8 cellular contexts compared by ENCODE assay signal in the genomic region with DNA sequence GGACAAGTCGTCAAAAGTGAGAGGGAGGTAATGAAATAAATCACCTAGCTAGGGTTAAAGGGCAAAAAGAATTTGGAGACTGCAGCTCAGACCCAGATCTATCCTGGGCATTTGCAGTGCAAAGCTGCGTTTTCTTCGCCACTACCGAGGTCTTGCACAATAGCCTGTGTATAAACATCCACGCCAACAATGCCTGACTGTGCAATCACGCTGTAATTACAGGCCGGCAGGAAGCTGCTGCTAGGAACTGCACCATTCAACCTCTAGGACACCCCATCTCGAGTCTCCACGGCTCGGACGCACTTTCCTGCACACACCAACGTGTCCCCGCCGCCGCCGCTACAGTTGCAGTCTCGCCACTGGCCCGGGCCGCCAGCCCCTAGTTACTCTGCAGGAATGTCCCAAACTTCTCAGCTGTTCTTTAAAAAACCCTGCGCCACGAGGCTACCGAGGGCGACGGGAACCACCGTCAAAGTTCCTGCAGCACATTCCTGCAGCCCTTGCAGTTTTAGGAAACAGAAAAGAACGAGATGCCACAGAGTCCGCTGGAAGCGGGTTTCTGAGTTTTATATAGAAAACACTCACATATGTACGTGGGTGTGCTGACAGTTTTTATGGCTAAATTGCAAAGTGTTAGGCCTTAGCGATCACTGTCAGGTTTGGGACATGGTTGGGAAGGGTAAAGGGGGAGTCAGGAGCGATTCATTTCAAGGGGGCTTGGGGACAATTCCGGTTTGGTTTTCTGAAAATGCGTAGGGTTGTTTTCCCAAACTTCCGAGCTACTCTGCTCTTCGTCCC.
DNase-seq lines count a peak whose midpoint lies in the region; ATAC-seq and TF ChIP-seq lines count a peak whose summit lies in the region.

No MANE protein-coding gene starts in this region.

- H4K91ac ChIP-seq in neuronal stem cell (ENCODE audit: low read depth, low read length, poor library complexity) = no peak overlapping the region

- peak overlapping the region; percentile 17 for H2BK15ac ChIP-seq in neuronal stem cell (ENCODE audit: low read length)

- H3K18ac ChIP-seq in neuronal stem cell (ENCODE audit: low read length) = peak overlapping the region; percentile 53

- peak overlapping the region; percentile 92 for H2AFZ ChIP-seq in neuronal stem cell (ENCODE audit: low read length)

- H3K9me3 Mint-ChIP-seq in activated naive CD4-positive, alpha-beta T cell treated with anti-CD3 and anti-CD28 coated beads for 36 hours = no peaks in the 10 kb centered on the region

- H3K14ac ChIP-seq in neuronal stem cell (ENCODE audit: low read length) = no peak overlapping the region

- intact Hi-C loops in activated naive CD4-positive, alpha-beta T cell treated with anti-CD3 and anti-CD28 coated beads for 36 hours (cut with micrococcal nuclease) = loop anchor here (1.0 to 5.0 kb wide), 7 partner anchors 15 to 728 kb away; a partner anchor contains a TSS

- no peak overlapping the region for H2BK12ac ChIP-seq in neuronal stem cell (ENCODE audit: low read length)

- peak overlapping the region; percentile 3 for H3K23ac ChIP-seq in neuronal stem cell (ENCODE audit: low read depth, low read length, poor library complexity)

- TF ChIP-seq EP300 in gastroesophageal sphincter (IDR thresholded peaks at IDR 0.05) (no peak), upper lobe of left lung (IDR thresholded peaks at IDR 0.05) (peak in 3 of 4 donors; percentile 30 to 81 (median 71))

- H3K27me3 ChIP-seq in RWPE2 (ENCODE audit: insufficient read depth, poor library complexity, severe bottlenecking) (no peaks in the 10 kb centered on the region), gastroesophageal sphincter (no peaks in the 10 kb centered on the region), neuronal stem cell (ENCODE audit: control insufficient read depth in 3 of 3, insufficient read depth in 3 of 3, low read depth in 1 of 3, low read length in 3 of 3) (peaks cover 0 to 25% (median 0%) of the 10 kb centered on the region in 3 experiments), upper lobe of left lung (no peaks in the 10 kb centered on the region)

- no peaks in the 10 kb centered on the region for H3K9me3 ChIP-seq in RWPE2 (ENCODE audit: severe bottlenecking)
- no peaks in the 10 kb centered on the region for H3K9me3 ChIP-seq in gastroesophageal sphincter
- no peaks in the 10 kb centered on the region for H3K9me3 ChIP-seq in neuronal stem cell (replicated peaks in 1 of 2; ENCODE audit: control insufficient read depth in 2 of 2, insufficient read depth in 1 of 2, low read depth in 1 of 2, low read length in 2 of 2)
- no peaks in the 10 kb centered on the region for H3K9me3 ChIP-seq in upper lobe of left lung

- no peak overlapping the region for H2BK5ac ChIP-seq in neuronal stem cell (ENCODE audit: low read length)

- H3K4ac ChIP-seq in neuronal stem cell (ENCODE audit: low read length) = no peak overlapping the region

- H3K36me3 ChIP-seq in RWPE2 (ENCODE audit: low read depth) = peaks cover 3% of the 10 kb centered on the region; the same call in 1 of the 2 replicates
- no peaks in the 10 kb centered on the region for H3K36me3 ChIP-seq in gastroesophageal sphincter
- H3K36me3 ChIP-seq in neuronal stem cell (replicated peaks in 1 of 2; ENCODE audit: control insufficient read depth in 2 of 2, insufficient read depth in 2 of 2, low read length in 2 of 2) = no peaks in the 10 kb centered on the region
- no peaks in the 10 kb centered on the region for H3K36me3 ChIP-seq in upper lobe of left lung

- peak overlapping the region; percentile 90 for H3K4me3 Mint-ChIP-seq in activated naive CD4-positive, alpha-beta T cell treated with anti-CD3 and anti-CD28 coated beads for 36 hours

- no peak overlapping the region for H2AK5ac ChIP-seq in neuronal stem cell (ENCODE audit: low read depth, low read length)

- WGBS in gastroesophageal sphincter (ENCODE audit: low coverage in 1 of 2), 2 donors = 0 to 3% methylated on average over 16 to 22 of the region's 35 CpGs
- WGBS in neuronal stem cell (ENCODE audit: extremely low coverage in 2 of 2, insufficient read length in 2 of 2, insufficient replicate concordance in 1 of 2), 2 donors = no CpG with 5 or more reads among the region's 35 CpGs
- WGBS in upper lobe of left lung, 2 donors = 0 to 1% methylated on average over 17 to 33 of the region's 35 CpGs

- DNase-seq in Daoy (ENCODE audit: low read depth) = peak; percentile 87
- peak; percentile 91 for DNase-seq in RWPE2 (ENCODE audit: low spot score)
- peak; percentile 75 for DNase-seq in activated naive CD4-positive, alpha-beta T cell treated with anti-CD3 and anti-CD28 coated beads for 36 hours
- DNase-seq in neuronal stem cell (ENCODE audit: low spot score) = no peak
- DNase-seq in upper lobe of left lung = peak; percentile 91
- DNase-seq in epidermal melanocyte (ENCODE audit: insufficient read length, low spot score) = no peak

- peak overlapping the region; percentile 91 for H3K27ac Mint-ChIP-seq in activated naive CD4-positive, alpha-beta T cell treated with anti-CD3 and anti-CD28 coated beads for 36 hours

- peaks cover 56% of the 10 kb centered on the region for H3K4me1 Mint-ChIP-seq in activated naive CD4-positive, alpha-beta T cell treated with anti-CD3 and anti-CD28 coated beads for 36 hours (ENCODE audit: low read depth)

- H3K36me3 Mint-ChIP-seq in activated naive CD4-positive, alpha-beta T cell treated with anti-CD3 and anti-CD28 coated beads for 36 hours (ENCODE audit: low read depth) = no peaks in the 10 kb centered on the region

- H3K79me1 ChIP-seq in neuronal stem cell (ENCODE audit: low read depth, low read length) = no peaks in the 10 kb centered on the region

- no peak overlapping the region for H2BK120ac ChIP-seq in neuronal stem cell (ENCODE audit: low read depth, low read length)

- TF ChIP-seq CTCF in RWPE2 (IDR thresholded peaks at IDR 0.05; ENCODE audit: poor library complexity, severe bottlenecking) (peak; percentile 28), gastroesophageal sphincter (IDR thresholded peaks at IDR 0.05) (peak in 3 of 4 experiments; percentile 29 to 71 (median 70)), upper lobe of left lung (IDR thresholded peaks at IDR 0.05) (peak in 5 of 6 experiments; percentile 40 to 85 (median 67))

- CTCF ChIA-PET in activated naive CD4-positive, alpha-beta T cell treated with anti-CD3 and anti-CD28 coated beads for 36 hours (lab: Charles Lee) = interaction anchor here (0.6 to 3.0 kb wide), 20 partner anchors 10 to 59 kb away, joined by 3 to 27 read pairs (median 4); a partner anchor contains a TSS

- H4K8ac ChIP-seq in neuronal stem cell (ENCODE audit: low read depth, low read length) = no peak overlapping the region

- H3K4me3 ChIP-seq in RWPE2 (ENCODE audit: severe bottlenecking) (peak overlapping the region; percentile 87), gastroesophageal sphincter (peak overlapping the region; percentile 93 to 94), neuronal stem cell (ENCODE audit: low read length in 2 of 2) (peak overlapping the region; percentile 65 to 89), upper lobe of left lung (peak overlapping the region; percentile 71 to 84 (median 75))

- H3K27ac ChIP-seq in RWPE2 (ENCODE audit: poor library complexity, severe bottlenecking) = peak overlapping the region; percentile 91
- peak overlapping the region; percentile 96 to 100 (median 99) for H3K27ac ChIP-seq in gastroesophageal sphincter
- no peak overlapping the region for H3K27ac ChIP-seq in neuronal stem cell (replicated peaks; ENCODE audit: low read length)
- peak overlapping the region; percentile 97 to 99 (median 98) for H3K27ac ChIP-seq in upper lobe of left lung

- peak overlapping the region; percentile 69 for H3K4me2 ChIP-seq in neuronal stem cell (ENCODE audit: insufficient read depth, low read length, poor library complexity, severe bottlenecking)

- H3K27me3 Mint-ChIP-seq in activated naive CD4-positive, alpha-beta T cell treated with anti-CD3 and anti-CD28 coated beads for 36 hours (ENCODE audit: low read depth) = no peaks in the 10 kb centered on the region

- H3K9ac ChIP-seq in neuronal stem cell (ENCODE audit: low read depth, low read length, poor library complexity) = no peak overlapping the region

- peak; percentile 83 to 86 for TF ChIP-seq POLR2A in gastroesophageal sphincter (IDR thresholded peaks at IDR 0.05)
- TF ChIP-seq POLR2A in upper lobe of left lung (IDR thresholded peaks at IDR 0.05) = peak in 3 of 4 donors; percentile 30 to 83 (median 74)

- peaks cover 51% of the 10 kb centered on the region for H3K4me1 ChIP-seq in RWPE2 (ENCODE audit: insufficient read depth, poor library complexity, severe bottlenecking)
- H3K4me1 ChIP-seq in gastroesophageal sphincter = peaks cover 36 to 89% (median 55%) of the 10 kb centered on the region in 3 donors
- peaks cover 39 to 43% of the 10 kb centered on the region in 2 donors for H3K4me1 ChIP-seq in neuronal stem cell (ENCODE audit: control insufficient read depth in 2 of 2, insufficient read depth in 1 of 2, low read depth in 1 of 2, low read length in 2 of 2)
- H3K4me1 ChIP-seq in upper lobe of left lung = peaks cover 48 to 76% (median 53%) of the 10 kb centered on the region in 4 donors

- ATAC-seq in HG03139 (IDR thresholded peaks at IDR 0.05; ENCODE audit: unreplicated experiment) (peak; percentile 35), RWPE2 (ENCODE audit: low read depth) (peak; percentile 73), gastroesophageal sphincter (peak; percentile 74), upper lobe of left lung (ENCODE audit: low FRiP score in 2 of 2) (peak; percentile 86 to 91)

Comparison
In these comparisons a context has a peak if more than half of its experiments do, and no peak if none do; other contexts are left out.
1. DNase-seq: peak in Daoy (single experiment), RWPE2 (single experiment), activated naive CD4-positive, alpha-beta T cell treated with anti-CD3 and anti-CD28 coated beads for 36 hours (single experiment) and upper lobe of left lung (2 of 2); none in neuronal stem cell (single experiment) and epidermal melanocyte (single experiment).
2. ATAC-seq: peak in every context shown above with its lines; median percentile 88 in upper lobe of left lung; 74 in gastroesophageal sphincter; 73 in RWPE2; 35 in HG03139.
3. Peak in every context shown above with its lines, with median percentiles within 50 percentile points of each other: H3K4me3 ChIP-seq and CTCF ChIP-seq.